8 cellular contexts compared by ENCODE assay signal in the genomic region with DNA sequence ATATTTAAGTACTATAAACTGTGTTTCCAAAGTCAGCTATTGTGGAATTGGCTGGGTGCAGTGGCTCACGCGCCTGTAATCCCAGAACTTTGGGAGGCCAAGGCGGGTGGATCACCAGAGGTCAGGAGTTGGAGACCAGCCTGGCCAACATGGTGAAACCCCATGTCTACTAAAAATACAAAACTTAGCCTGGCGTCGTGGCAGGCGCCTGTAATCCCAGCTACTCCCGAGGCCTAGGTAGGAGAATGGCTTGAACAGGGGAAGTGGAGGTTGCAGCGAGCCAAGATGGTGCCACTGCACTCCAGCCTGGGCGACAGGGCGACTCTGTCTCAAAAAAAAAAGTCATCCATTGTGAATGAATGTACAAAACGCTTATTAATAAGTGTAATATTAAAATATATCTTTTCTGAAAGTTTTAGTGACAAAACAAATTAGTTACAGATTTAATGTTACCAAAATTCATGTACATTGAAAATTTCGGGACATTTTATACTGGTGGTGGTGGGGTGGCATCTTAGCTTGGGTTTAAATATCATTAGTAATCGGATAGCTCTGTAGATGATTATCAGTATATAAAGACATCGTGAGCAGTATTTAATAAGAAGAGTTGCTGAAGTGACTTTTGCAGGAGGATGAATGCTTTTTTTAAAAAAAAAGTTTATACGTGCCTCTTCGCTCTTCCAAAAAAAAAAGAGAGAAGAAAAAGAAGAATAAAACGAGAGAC. TPM values are rescaled to one million over a fixed set of nuclear protein-coding genes. Genes with fewer than 3 reads are reported as not detected.
A peak's percentile ranks its signal among the peaks of the same experiment; 100 is the strongest.
DNase-seq lines count a peak whose midpoint lies in the region; ATAC-seq and TF ChIP-seq lines count a peak whose summit lies in the region.

No MANE protein-coding gene starts in this region.

- H3K4me3 ChIP-seq in fibroblast of the aortic adventitia (ENCODE audit: low read depth, low read length), result peak overlapping the region; percentile 80
- H3K4me3 ChIP-seq in skeletal muscle tissue (ENCODE audit: low read length in 3 of 3), result peak overlapping the region; percentile 73 to 92 (median 84)

- peak overlapping the region; percentile 80 to 97 (median 94) for H3K9ac ChIP-seq in skeletal muscle tissue (ENCODE audit: low read depth in 1 of 3, low read length in 3 of 3)

- TF ChIP-seq CTCF in fibroblast of the aortic adventitia (IDR thresholded peaks at IDR 0.05; ENCODE audit: insufficient read depth, low read length), result no peak

- H3K36me3 ChIP-seq in skeletal muscle tissue (ENCODE audit: control insufficient read depth in 3 of 3, insufficient read depth in 3 of 3, low read length in 3 of 3), result peaks cover 3 to 15% (median 13%) of the 10 kb centered on the region in 3 donors

- no peaks in the 10 kb centered on the region for H3K9me3 ChIP-seq in skeletal muscle tissue (ENCODE audit: control insufficient read depth in 3 of 3, low read length in 3 of 3)

- ATAC-seq in GM18858 (IDR thresholded peaks at IDR 0.05; ENCODE audit: unreplicated experiment) (peak; percentile 14), HG02610 (IDR thresholded peaks at IDR 0.05; ENCODE audit: unreplicated experiment) (peak; percentile 1)

- DNase-seq in SK-N-DZ (ENCODE audit: low spot score) (peak; percentile 5), fibroblast of the aortic adventitia (ENCODE audit: low read depth) (no peak), glomerular visceral epithelial cell (ENCODE audit: extremely low spot score) (no peak), midbrain (lab: John Stamatoyannopoulos, UW) (no peak)
- no peak for DNase-seq in activated CD4-positive, CD25-positive, alpha-beta regulatory T cell treated with anti-CD3 and anti-CD28 coated beads, Interleukin-2, amount 50 U/mL, for 72 hours

- H3K27ac ChIP-seq in skeletal muscle tissue (ENCODE audit: low read depth, low read length), result peak overlapping the region; percentile 97

- H3K4me1 ChIP-seq in skeletal muscle tissue (ENCODE audit: control insufficient read depth in 3 of 3, insufficient read depth in 3 of 3, low read length in 3 of 3), result peaks cover 15 to 22% (median 17%) of the 10 kb centered on the region in 3 donors

- no peaks in the 10 kb centered on the region for H3K27me3 ChIP-seq in skeletal muscle tissue (ENCODE audit: control insufficient read depth in 3 of 3, insufficient read depth in 3 of 3, low read length in 3 of 3)

RNA-seq across cellular contexts. Expression of gene SRSF11, which starts 0.5 kb away (rescaled TPM):
- 112 and 125 TPM in 2 replicates for polyA plus RNA-seq in SK-N-DZ (2014; cell fraction: cytosol; rRNA removed)
- 663 and 897 TPM in 2 replicates for polyA plus RNA-seq in SK-N-DZ (2014; cell fraction: nucleus; rRNA removed)
- total RNA-seq in fibroblast of the aortic adventitia (ENCODE audit: low replicate concordance) (110 and 159 TPM in 2 replicates), skeletal muscle tissue (67.8 TPM)

RNA-seq across cellular contexts. Expression of gene LRRC40, which starts 15.3 kb away (rescaled TPM):
- polyA plus RNA-seq in SK-N-DZ (2014; cell fraction: cytosol; rRNA removed), result 51.7 and 53.3 TPM in 2 replicates
- 32.6 and 40.0 TPM in 2 replicates for polyA plus RNA-seq in SK-N-DZ (2014; cell fraction: nucleus; rRNA removed)
- total RNA-seq in fibroblast of the aortic adventitia (ENCODE audit: low replicate concordance) (18.7 and 27.9 TPM in 2 replicates), skeletal muscle tissue (13.6 TPM)
